Comparison of ENCODE assay signal across 12 cellular contexts in the genomic region with DNA sequence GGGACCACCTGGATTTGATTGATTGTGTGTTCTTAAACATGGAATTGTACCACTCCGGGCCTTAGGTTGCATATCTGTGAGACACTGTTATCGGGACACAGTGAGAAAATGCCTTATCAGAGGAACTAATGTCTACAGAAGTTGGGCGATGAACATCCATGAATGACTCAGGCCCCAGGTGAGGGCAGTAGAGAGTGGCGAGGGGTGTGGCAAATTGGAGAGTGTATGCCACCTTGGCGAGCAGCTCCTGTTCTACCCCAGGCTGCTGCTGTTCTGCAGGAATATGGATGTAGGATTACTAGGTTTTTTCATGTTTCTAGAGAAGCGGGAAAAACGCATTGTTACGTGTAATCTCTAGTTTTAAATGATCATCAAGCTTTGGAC. TPM values are rescaled to one million over a fixed set of nuclear protein-coding genes. Genes with fewer than 3 reads are reported as not detected.
DNase-seq lines count a peak whose midpoint lies in the region; ATAC-seq and TF ChIP-seq lines count a peak whose summit lies in the region.
"Had no signal": no experiment of that assay in that cellular context is flagged by ENCODE, and none has a peak within 500 bp of the region (broad histone marks: within the 10 kb centered on the region; RNA-seq: fewer than 3 reads in every experiment).

No MANE protein-coding gene starts in this region.

- TF ChIP-seq CTCF in PC-9 (conservative IDR thresholded peaks at IDR 0.05) (peak; percentile 42; the same call in 1 of the 2 replicates), mucosa of descending colon (IDR thresholded peaks at IDR 0.05) (no peak)

- CTCF ChIA-PET in PC-9 (lab: Charles Lee), result interaction anchor here (0.5 to 2.5 kb wide), 9 partner anchors 9 to 731 kb away, joined by 3 to 25 read pairs (median 4); a partner anchor contains a TSS

- H3K4me3 ChIP-seq in PC-9, result no peak overlapping the region
- no peak overlapping the region for H3K4me3 ChIP-seq in mucosa of descending colon
- H3K4me3 ChIP-seq: esophagus muscularis mucosa, prostate gland had no signal

- no peaks in the 10 kb centered on the region for H3K9me2 ChIP-seq in PC-9 (ENCODE audit: insufficient read depth)

- H3K4me2 ChIP-seq in PC-9, result peak overlapping the region; percentile 35

- no peaks in the 10 kb centered on the region for H3K9me3 Mint-ChIP-seq in activated T-cell treated with anti-CD3 and anti-CD28 coated beads, Interleukin-2, amount 50 U/mL, for 72 hours

- no peaks in the 10 kb centered on the region for H4K20me1 ChIP-seq in PC-9 (ENCODE audit: insufficient read depth)

- no peak for DNase-seq in activated T-cell treated with anti-CD3 and anti-CD28 coated beads, Interleukin-2, amount 50 U/mL, for 72 hours
- DNase-seq in activated T-cell treated with anti-CD3 and anti-CD28 coated beads, Interleukin-2, amount 50 U/mL, for 48 hours, result no peak
- DNase-seq in PC-9 (peak in 1 of 2 experiments; percentile 53), mucosa of descending colon (peak in 1 of 3 donors; percentile 41), AG08396 (ENCODE audit: low spot score) (no peak), NCI-H82 treated with DMSO at 0.1 percent for 48 hours (lab: John Stamatoyannopoulos, UW; ENCODE audit: unreplicated experiment) (no peak)
- DNase-seq: NCI-H2081, T-helper 9 cell had no signal

- peaks cover 23% of the 10 kb centered on the region for H3K4me1 ChIP-seq in PC-9 (replicated peaks; ENCODE audit: insufficient read depth)
- H3K4me1 ChIP-seq in mucosa of descending colon (ENCODE audit: low read depth), result peaks cover 5% of the 10 kb centered on the region

- peak overlapping the region; percentile 84 for H3K27ac Mint-ChIP-seq in activated T-cell treated with anti-CD3 and anti-CD28 coated beads, Interleukin-2, amount 50 U/mL, for 72 hours

- no peaks in the 10 kb centered on the region for H3K27me3 ChIP-seq in PC-9 (ENCODE audit: insufficient read depth, low read depth)
- H3K27me3 ChIP-seq: esophagus muscularis mucosa had no signal

- H3K36me3 Mint-ChIP-seq in activated T-cell treated with anti-CD3 and anti-CD28 coated beads, Interleukin-2, amount 50 U/mL, for 72 hours (ENCODE audit: insufficient read depth in 2 of 2), result peaks cover 5 to 6% of the 10 kb centered on the region in 2 donors

- no peak overlapping the region for H2AFZ ChIP-seq in PC-9

- BruUV-seq in PC-9 (replicated peaks; lab: Mats Ljungman, UMichigan), result no TSS peak

- no peaks in the 10 kb centered on the region for H3K27me3 Mint-ChIP-seq in activated T-cell treated with anti-CD3 and anti-CD28 coated beads, Interleukin-2, amount 50 U/mL, for 72 hours (ENCODE audit: low read depth)

- H3K9me3 ChIP-seq in PC-9 (ENCODE audit: insufficient read depth, low read depth) (no peaks in the 10 kb centered on the region), mucosa of descending colon (no peaks in the 10 kb centered on the region)
- H3K9me3 ChIP-seq: esophagus muscularis mucosa, prostate gland had no signal

- H3F3A ChIP-seq in PC-9 (ENCODE audit: insufficient read depth, low read depth), result peaks cover 19% of the 10 kb centered on the region; the same call in 1 of the 2 replicates

- POLR2A ChIA-PET in PC-9 (lab: Charles Lee; ENCODE audit: unreplicated experiment), result interaction anchor here (0.6 kb wide), 1 partner anchor 272 kb away, joined by 3 read pairs; no protein-coding TSS in a partner anchor

- peak overlapping the region; percentile 48 to 90 for H3K4me3 Mint-ChIP-seq in activated T-cell treated with anti-CD3 and anti-CD28 coated beads, Interleukin-2, amount 50 U/mL, for 72 hours

- H3K79me2 ChIP-seq in PC-9 (ENCODE audit: low read depth), result no peaks in the 10 kb centered on the region

- intact Hi-C loops in PC-9 (cut with micrococcal nuclease; ENCODE audit: unreplicated experiment), result no loop called here
- intact Hi-C loops in mucosa of descending colon (cut with DNase I, micrococcal nuclease), result loop anchor here in 1 of 2 donors (10.0 kb wide), 1 partner anchor 152 kb away; no protein-coding TSS in a partner anchor

- ATAC-seq in activated T-cell treated with anti-CD3 and anti-CD28 coated beads, Interleukin-2, amount 50 U/mL, for 72 hours (replicated peaks in 1 of 2), result peak in 1 of 2 donors; percentile 14
- ATAC-seq in GM19463 (IDR thresholded peaks at IDR 0.05; ENCODE audit: unreplicated experiment) (peak; percentile 33), mucosa of descending colon (peak; percentile 61), GM19395 (IDR thresholded peaks at IDR 0.05; ENCODE audit: unreplicated experiment) (no peak)

- 0 out of 2 replicates have a peak overlapping the region, but pooled peaks have one; percentile 20 for H3K27ac ChIP-seq in PC-9
- H3K27ac ChIP-seq: esophagus muscularis mucosa had no signal

- H3K36me3 ChIP-seq in PC-9 (ENCODE audit: low read depth), result no peaks in the 10 kb centered on the region
- H3K36me3 ChIP-seq in mucosa of descending colon (ENCODE audit: low read depth), result no peaks in the 10 kb centered on the region
- H3K36me3 ChIP-seq: prostate gland had no signal

- H3K4me1 Mint-ChIP-seq in activated T-cell treated with anti-CD3 and anti-CD28 coated beads, Interleukin-2, amount 50 U/mL, for 72 hours (ENCODE audit: low read depth), result peaks cover 84% of the 10 kb centered on the region

RNA-seq across cellular contexts. Expression of a gene that starts 38.8 kb away (rescaled TPM):
- 10 to 100 TPM; 29.9 to 32.3 TPM for total RNA-seq in activated T-cell treated with anti-CD3 and anti-CD28 coated beads, Interleukin-2, amount 50 U/mL, for 72 hours
- total RNA-seq in PC-9 (2021) (34.9 and 45.0 TPM in 2 replicates), mucosa of descending colon (10 to 100 TPM; 30.3 to 38.1 (median 37.1) TPM)

RNA-seq across cellular contexts. Expression of a gene that starts 40.9 kb away (rescaled TPM):
- 10 to 100 TPM; 24.4 to 26.7 TPM for total RNA-seq in activated T-cell treated with anti-CD3 and anti-CD28 coated beads, Interleukin-2, amount 50 U/mL, for 72 hours
- total RNA-seq in PC-9 (2021) (33.1 and 42.4 TPM in 2 replicates), mucosa of descending colon (10 to 100 TPM; 18.0 to 44.8 (median 26.6) TPM)
